ENCODE assay signal across 10 cellular contexts in the genomic region with DNA sequence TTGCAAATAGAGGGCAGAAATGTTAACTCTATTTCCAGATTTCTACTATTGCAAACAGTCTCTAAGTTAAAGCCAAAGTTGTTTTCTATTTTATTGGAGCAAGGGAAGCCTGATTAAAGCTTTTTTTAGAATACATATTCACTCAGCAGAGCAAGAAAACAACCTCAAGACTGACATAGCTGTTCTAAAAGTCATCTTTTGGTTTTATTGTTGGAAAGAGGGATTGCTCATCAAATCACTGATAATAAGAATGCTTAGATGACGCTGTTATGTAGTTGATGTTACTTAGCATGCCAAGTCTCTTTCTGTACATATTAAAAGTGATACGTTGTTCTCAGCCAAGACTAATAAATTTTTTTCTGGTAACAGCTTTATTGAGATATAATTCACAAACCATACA.
"Had no signal": no experiment of that assay in that cellular context is flagged by ENCODE, and none has a peak within 500 bp of the region (broad histone marks: within the 10 kb centered on the region; RNA-seq: fewer than 3 reads in every experiment).

No MANE protein-coding gene starts in this region.

- H3K27me3 ChIP-seq: cardiac muscle cell, suprapubic skin had no signal

- H3K36me3 ChIP-seq: cardiac muscle cell, suprapubic skin had no signal

- H3K4me1 ChIP-seq: suprapubic skin had no signal

- H3K9me3 ChIP-seq: suprapubic skin had no signal

- H3K4me3 ChIP-seq: cardiac muscle cell, suprapubic skin had no signal

- DNase-seq: activated gamma-delta T cell treated with Interleukin-2 at 50 U/mL for 16 hours; activated naive CD8-positive, alpha-beta T cell treated with anti-CD3 and anti-CD28 coated beads for 36 hours; activated T-cell treated with anti-CD3 and anti-CD28 coated beads, Interleukin-2, amount 50 U/mL, for 48 hours; aorta; hippocampal formation; right cardiac atrium; stimulated activated CD4-positive, alpha-beta T cell treated with anti-CD3 and anti-CD28 coated beads, Interleukin-2, amount 100 ng/mL, for 24 hours; stimulated activated naive CD4-positive, alpha-beta T cell had no signal

- ATAC-seq: right cardiac atrium had no signal

- H3K27ac ChIP-seq: cardiac muscle cell, suprapubic skin had no signal
